Comparison of ENCODE assay signal across 1 cellular context in the genomic region with DNA sequence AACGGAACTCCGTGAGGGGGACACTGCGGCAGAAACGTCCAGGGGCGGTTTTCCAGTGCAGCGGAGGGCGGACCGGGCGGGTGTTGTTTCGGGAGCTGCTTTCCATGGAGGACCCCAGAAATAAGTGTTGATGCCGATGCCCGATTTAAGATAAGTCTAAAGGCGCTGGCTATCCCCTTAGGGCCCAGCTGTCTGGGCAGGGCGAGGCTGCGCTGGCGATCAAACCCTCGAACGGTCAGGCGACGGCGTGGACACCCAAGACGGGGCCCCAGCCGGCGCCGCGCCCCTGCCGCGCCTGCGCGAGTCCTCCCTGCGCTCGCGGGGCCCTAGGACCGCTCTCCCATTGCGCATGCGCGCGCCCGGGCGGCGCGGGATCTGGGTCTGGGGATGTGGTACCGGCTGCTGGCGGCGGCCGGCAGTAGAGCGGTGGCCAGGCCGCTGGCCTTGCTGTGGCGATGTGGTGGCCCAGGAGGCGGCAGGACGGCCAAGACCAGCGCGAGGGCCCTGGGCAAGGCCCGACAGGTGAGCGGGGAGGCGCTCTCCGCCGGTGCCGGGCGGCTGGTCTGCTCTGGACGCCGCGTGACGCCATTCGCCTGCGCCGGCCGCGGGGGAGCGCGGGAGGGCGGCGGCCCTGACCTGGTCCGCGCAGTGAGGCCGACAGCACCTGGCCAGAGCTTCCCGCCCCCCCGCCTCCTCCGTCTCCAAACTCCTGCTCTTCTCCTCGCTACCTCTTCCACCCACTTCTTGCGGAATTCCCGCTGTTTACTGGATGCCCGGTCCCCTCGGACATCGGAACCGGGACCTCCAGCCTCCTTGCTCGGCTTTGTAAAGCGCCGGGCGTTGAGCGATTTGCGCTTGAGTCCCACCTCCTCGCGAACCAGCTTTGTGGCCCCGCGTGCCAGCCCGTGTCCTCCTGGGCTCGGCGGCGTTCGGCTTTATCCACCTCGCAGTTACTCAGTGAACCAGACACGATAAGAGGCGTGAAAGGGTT.
TF ChIP-seq lines count a peak whose summit lies in the region.

No MANE protein-coding gene starts in this region.

TF ChIP-seq in K562, 482 proteins besides CTCF, POLR2A, EP300 and RAD21 (continued from another document and continues in another):
- no peak; the same call in 1 of the 2 replicates for TF ChIP-seq USF1 (CRISPR knock-in tag; IDR thresholded peaks at IDR 0.05)
- no peak for TF ChIP-seq HDAC3 (IDR thresholded peaks at IDR 0.05; ENCODE audit: borderline replicate concordance, partially characterized antibody)
- TF ChIP-seq, protein P1, sequence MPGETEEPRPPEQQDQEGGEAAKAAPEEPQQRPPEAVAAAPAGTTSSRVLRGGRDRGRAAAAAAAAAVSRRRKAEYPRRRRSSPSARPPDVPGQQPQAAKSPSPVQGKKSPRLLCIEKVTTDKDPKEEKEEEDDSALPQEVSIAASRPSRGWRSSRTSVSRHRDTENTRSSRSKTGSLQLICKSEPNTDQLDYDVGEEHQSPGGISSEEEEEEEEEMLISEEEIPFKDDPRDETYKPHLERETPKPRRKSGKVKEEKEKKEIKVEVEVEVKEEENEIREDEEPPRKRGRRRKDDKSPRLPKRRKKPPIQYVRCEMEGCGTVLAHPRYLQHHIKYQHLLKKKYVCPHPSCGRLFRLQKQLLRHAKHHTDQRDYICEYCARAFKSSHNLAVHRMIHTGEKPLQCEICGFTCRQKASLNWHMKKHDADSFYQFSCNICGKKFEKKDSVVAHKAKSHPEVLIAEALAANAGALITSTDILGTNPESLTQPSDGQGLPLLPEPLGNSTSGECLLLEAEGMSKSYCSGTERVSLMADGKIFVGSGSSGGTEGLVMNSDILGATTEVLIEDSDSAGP (CRISPR knock-in tag; IDR thresholded peaks at IDR 0.05): no peak
- peak in 1 of 2 experiments; percentile 19; a peak in 1 of 3 replicates for TF ChIP-seq CBX3 (IDR thresholded peaks at IDR 0.05; ENCODE audit: borderline replicate concordance in 1 of 2, low read length in 2 of 2)
- TF ChIP-seq STAT5A (IDR thresholded peaks at IDR 0.05; ENCODE audit: borderline replicate concordance, low read length): no peak
- TF ChIP-seq, protein P2, sequence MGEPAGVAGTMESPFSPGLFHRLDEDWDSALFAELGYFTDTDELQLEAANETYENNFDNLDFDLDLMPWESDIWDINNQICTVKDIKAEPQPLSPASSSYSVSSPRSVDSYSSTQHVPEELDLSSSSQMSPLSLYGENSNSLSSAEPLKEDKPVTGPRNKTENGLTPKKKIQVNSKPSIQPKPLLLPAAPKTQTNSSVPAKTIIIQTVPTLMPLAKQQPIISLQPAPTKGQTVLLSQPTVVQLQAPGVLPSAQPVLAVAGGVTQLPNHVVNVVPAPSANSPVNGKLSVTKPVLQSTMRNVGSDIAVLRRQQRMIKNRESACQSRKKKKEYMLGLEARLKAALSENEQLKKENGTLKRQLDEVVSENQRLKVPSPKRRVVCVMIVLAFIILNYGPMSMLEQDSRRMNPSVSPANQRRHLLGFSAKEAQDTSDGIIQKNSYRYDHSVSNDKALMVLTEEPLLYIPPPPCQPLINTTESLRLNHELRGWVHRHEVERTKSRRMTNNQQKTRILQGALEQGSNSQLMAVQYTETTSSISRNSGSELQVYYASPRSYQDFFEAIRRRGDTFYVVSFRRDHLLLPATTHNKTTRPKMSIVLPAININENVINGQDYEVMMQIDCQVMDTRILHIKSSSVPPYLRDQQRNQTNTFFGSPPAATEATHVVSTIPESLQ (CRISPR knock-in tag; IDR thresholded peaks at IDR 0.05): 0 out of 2 replicates have a peak, but pooled peaks have one; percentile 66
- TF ChIP-seq NEUROD1 (IDR thresholded peaks at IDR 0.05; ENCODE audit: borderline replicate concordance, low read depth, low read length, partially characterized antibody): peak; percentile 29
- TF ChIP-seq ZNF511 (CRISPR knock-in tag; IDR thresholded peaks at IDR 0.05): peak; percentile 75
- TF ChIP-seq ESRRA (IDR thresholded peaks at IDR 0.05; ENCODE audit: borderline replicate concordance, low read depth): peak; percentile 66
- peak in 1 of 2 experiments; percentile 34; a peak in 1 of 4 replicates for TF ChIP-seq ZMIZ1 (IDR thresholded peaks at IDR 0.05; ENCODE audit: low read depth in 2 of 2, low read length in 2 of 2)
- TF ChIP-seq FOXP4 (CRISPR knock-in tag; IDR thresholded peaks at IDR 0.05; ENCODE audit: borderline replicate concordance): peak; percentile 81; the same call in 1 of the 2 replicates
- no peak for TF ChIP-seq TSHZ1 (CRISPR knock-in tag; IDR thresholded peaks at IDR 0.05)
- TF ChIP-seq PTBP1 (IDR thresholded peaks at IDR 0.05; ENCODE audit: low read depth, low read length): no peak
- TF ChIP-seq, protein P3, sequence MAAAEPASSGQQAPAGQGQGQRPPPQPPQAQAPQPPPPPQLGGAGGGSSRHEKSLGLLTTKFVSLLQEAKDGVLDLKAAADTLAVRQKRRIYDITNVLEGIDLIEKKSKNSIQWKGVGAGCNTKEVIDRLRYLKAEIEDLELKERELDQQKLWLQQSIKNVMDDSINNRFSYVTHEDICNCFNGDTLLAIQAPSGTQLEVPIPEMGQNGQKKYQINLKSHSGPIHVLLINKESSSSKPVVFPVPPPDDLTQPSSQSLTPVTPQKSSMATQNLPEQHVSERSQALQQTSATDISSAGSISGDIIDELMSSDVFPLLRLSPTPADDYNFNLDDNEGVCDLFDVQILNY (CRISPR knock-in tag; IDR thresholded peaks at IDR 0.05): 0 out of 2 replicates have a peak, but pooled peaks have one; percentile 41
- peak; percentile 56; the same call in 1 of the 2 replicates for TF ChIP-seq XRCC5 (IDR thresholded peaks at IDR 0.05; ENCODE audit: low read depth, low read length)
- peak; percentile 32; the same call in 1 of the 2 replicates for TF ChIP-seq NFIC (IDR thresholded peaks at IDR 0.05)
- TF ChIP-seq ZNF77 (CRISPR knock-in tag; IDR thresholded peaks at IDR 0.05): no peak
- TF ChIP-seq ZNF436 (CRISPR knock-in tag; IDR thresholded peaks at IDR 0.05): no peak
- TF ChIP-seq TCFL5 (CRISPR knock-in tag; conservative IDR thresholded peaks at IDR 0.05): no peak
- TF ChIP-seq SMAD1 (IDR thresholded peaks at IDR 0.05; ENCODE audit: low read depth, low read length, partially characterized antibody): peak; percentile 31
- TF ChIP-seq SMAD2 (IDR thresholded peaks at IDR 0.05; ENCODE audit: low read depth, low read length): no peak
- 0 out of 2 replicates have a peak, but pooled peaks have one; percentile 51 for TF ChIP-seq NBN (IDR thresholded peaks at IDR 0.05; ENCODE audit: low read depth)
- no peak for TF ChIP-seq BRCA1 (IDR thresholded peaks at IDR 0.05)
- peak; percentile 96; the same call in 1 of the 2 replicates for TF ChIP-seq BRCA1 (CRISPR knock-in tag; IDR thresholded peaks at IDR 0.05)
- TF ChIP-seq, protein P4, sequence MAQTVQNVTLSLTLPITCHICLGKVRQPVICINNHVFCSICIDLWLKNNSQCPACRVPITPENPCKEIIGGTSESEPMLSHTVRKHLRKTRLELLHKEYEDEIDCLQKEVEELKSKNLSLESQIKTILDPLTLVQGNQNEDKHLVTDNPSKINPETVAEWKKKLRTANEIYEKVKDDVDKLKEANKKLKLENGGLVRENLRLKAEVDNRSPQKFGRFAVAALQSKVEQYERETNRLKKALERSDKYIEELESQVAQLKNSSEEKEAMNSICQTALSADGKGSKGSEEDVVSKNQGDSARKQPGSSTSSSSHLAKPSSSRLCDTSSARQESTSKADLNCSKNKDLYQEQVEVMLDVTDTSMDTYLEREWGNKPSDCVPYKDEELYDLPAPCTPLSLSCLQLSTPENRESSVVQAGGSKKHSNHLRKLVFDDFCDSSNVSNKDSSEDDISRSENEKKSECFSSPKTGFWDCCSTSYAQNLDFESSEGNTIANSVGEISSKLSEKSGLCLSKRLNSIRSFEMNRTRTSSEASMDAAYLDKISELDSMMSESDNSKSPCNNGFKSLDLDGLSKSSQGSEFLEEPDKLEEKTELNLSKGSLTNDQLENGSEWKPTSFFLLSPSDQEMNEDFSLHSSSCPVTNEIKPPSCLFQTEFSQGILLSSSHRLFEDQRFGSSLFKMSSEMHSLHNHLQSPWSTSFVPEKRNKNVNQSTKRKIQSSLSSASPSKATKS (CRISPR knock-in tag; IDR thresholded peaks at IDR 0.05): no peak
- peak in 1 of 2 experiments; percentile 43; a peak in 1 of 4 replicates for TF ChIP-seq TEAD1 (CRISPR knock-in tag; IDR thresholded peaks at IDR 0.05)
- TF ChIP-seq ZC3H4 (CRISPR knock-in tag; IDR thresholded peaks at IDR 0.05; ENCODE audit: borderline replicate concordance): peak; percentile 83; the same call in 1 of the 2 replicates
- TF ChIP-seq RCOR1 (IDR thresholded peaks at IDR 0.05; ENCODE audit: borderline replicate concordance in 1 of 2, low read depth in 2 of 2, low read length in 2 of 2): 0 out of 4 replicates have a peak, but pooled peaks of 1 of the 2 experiments have one; percentile 31
- TF ChIP-seq EGR1 (conservative IDR thresholded peaks at IDR 0.05): peak; percentile 59
- 0 out of 2 replicates have a peak, but pooled peaks have one; percentile 20 for TF ChIP-seq MEF2A (IDR thresholded peaks at IDR 0.05; ENCODE audit: control insufficient read depth, low read depth, low read length)
- TF ChIP-seq CXXC5 (CRISPR knock-in tag; IDR thresholded peaks at IDR 0.05): peak; percentile 96
- no peak for TF ChIP-seq TAF9B (IDR thresholded peaks at IDR 0.05; ENCODE audit: partially characterized antibody)
- peak; percentile 89 for TF ChIP-seq SNIP1 (IDR thresholded peaks at IDR 0.05; ENCODE audit: low read depth)
- no peak for TF ChIP-seq TGIF2 (CRISPR knock-in tag; IDR thresholded peaks at IDR 0.05)
- peak; percentile 85 for TF ChIP-seq ATF1 (CRISPR knock-in tag; IDR thresholded peaks at IDR 0.05)
- TF ChIP-seq ATF1 (tag; IDR thresholded peaks at IDR 0.05): peak; percentile 99
- TF ChIP-seq ZNF830 (CRISPR knock-in tag; IDR thresholded peaks at IDR 0.05): no peak
- TF ChIP-seq HNRNPL (IDR thresholded peaks at IDR 0.05; ENCODE audit: low read depth, low read length): 0 out of 2 replicates have a peak, but pooled peaks have one; percentile 20
- TF ChIP-seq RBM25 (IDR thresholded peaks at IDR 0.05; ENCODE audit: low read depth, low read length, severe bottlenecking): peak; percentile 73
